Comparison of ENCODE assay signal across 23 cellular contexts in genomic region chr2:10753156-10753555, GRCh38. TPM values are rescaled to one million over a fixed set of nuclear protein-coding genes. Genes with fewer than 3 reads are reported as not detected.
"Had no signal": no experiment of that assay in that cellular context is flagged by ENCODE, and none has a peak within 500 bp of the region (broad histone marks: within the 10 kb centered on the region; RNA-seq: fewer than 3 reads in every experiment).

No MANE protein-coding gene starts in this region.

- H3K27ac ChIP-seq: neutrophil, pancreas, psoas muscle, right lobe of liver, sigmoid colon, stomach, thoracic aorta, thyroid gland, tibial nerve, upper lobe of left lung, vagina had no signal

- DNase-seq: nephron progenitor cell; nucleus accumbens; pancreas; psoas muscle; right cardiac atrium; right lobe of liver; sigmoid colon; small intestine; stimulated activated CD4-positive, alpha-beta T cell treated with anti-CD3 and anti-CD28 coated beads, Interleukin-15, amount 100 ng/mL, for 24 hours; stimulated activated CD4-positive, alpha-beta T cell treated with anti-CD3 and anti-CD28 coated beads, Interleukin-2, amount 100 ng/mL, for 24 hours; stimulated activated CD4-positive, alpha-beta T cell treated with anti-CD3 and anti-CD28 coated beads, Interleukin-2, amount 100 ng/mL, for 48 hours; stimulated activated CD4-positive, alpha-beta T cell treated with anti-CD3 and anti-CD28 coated beads, Interleukin-4, amount 100 ng/mL, for 24 hours; stimulated activated naive B cell treated with anti-CD40 and anti-IgM and Interleukin-4, amounts not matched to agents 10 μg/mL and 1 μg/mL and 100 μg/mL, for 72 hours; stimulated activated naive CD4-positive, alpha-beta T cell treated with Interleukin-2 at 50 U/mL for 16 hours; stomach; thyroid gland; upper lobe of left lung had no signal

RNA-seq across cellular contexts. Expression of gene ATP6V1C2, which starts 31.7 kb away (rescaled TPM):
- total RNA-seq: natural killer cell treated with Interleukin-12 subunit alpha and Interleukin-12 subunit beta and Interleukin-15 and Interleukin-18, amount 100 ng/mL, for 72 hours; osteocyte; thyroid gland had no signal
